14 cellular contexts compared by ENCODE assay signal in the genomic region with DNA sequence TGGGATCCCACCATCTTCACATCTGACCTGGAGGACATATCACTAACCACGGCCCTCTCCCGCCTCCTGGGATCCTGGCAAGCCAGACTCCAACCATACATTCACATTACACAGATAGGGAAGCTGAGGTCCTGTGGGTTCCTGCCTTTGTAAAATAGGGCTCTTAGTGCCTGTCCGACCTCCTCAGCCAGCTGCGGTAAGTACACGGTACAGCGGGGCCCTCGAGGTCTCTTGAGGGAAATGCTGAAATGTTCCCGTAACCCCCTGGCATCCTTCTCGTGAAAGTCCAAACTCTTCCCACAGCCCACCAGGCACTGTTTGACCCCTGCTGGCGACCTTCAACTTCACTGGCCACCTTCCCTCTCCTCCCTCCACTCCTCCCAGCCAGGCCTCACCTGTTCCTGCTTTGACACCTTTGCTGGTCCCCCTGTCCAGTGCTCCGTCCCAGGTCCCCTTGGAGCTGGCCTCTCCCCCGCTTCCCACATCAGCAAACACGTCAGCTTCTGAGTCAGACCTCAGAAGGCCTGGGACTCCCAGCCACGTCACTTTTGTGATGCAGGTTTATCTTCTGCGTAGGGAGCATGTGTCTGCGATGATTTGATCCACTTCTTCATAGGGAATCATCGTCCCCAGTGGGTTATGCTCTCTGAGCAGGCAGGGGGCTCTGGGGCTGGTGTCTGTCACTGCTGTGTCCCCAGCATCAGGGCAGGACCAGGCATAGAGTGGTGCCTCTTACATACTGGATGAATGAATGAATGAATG. TPM values are rescaled to one million over a fixed set of nuclear protein-coding genes. Genes with fewer than 3 reads are reported as not detected.
DNase-seq lines count a peak whose midpoint lies in the region; ATAC-seq and TF ChIP-seq lines count a peak whose summit lies in the region.
"Had no signal": no experiment of that assay in that cellular context is flagged by ENCODE, and none has a peak within 500 bp of the region (broad histone marks: within the 10 kb centered on the region; RNA-seq: fewer than 3 reads in every experiment).

No MANE protein-coding gene starts in this region.

- no peaks in the 10 kb centered on the region for H3K4me1 Mint-ChIP-seq in activated CD8-positive, alpha-beta T cell treated with anti-CD3 and anti-CD28 coated beads for 36 hours (ENCODE audit: low read depth)
- H3K4me1 Mint-ChIP-seq in endodermal cell, result no peaks in the 10 kb centered on the region
- H3K4me1 Mint-ChIP-seq: GM23338 had no signal

- H3K4me1 ChIP-seq in RWPE2 (ENCODE audit: insufficient read depth, poor library complexity, severe bottlenecking) (no peaks in the 10 kb centered on the region), endodermal cell (ENCODE audit: control insufficient read depth, insufficient read depth, low read length) (no peaks in the 10 kb centered on the region), right atrium auricular region (no peaks in the 10 kb centered on the region)
- H3K4me1 ChIP-seq: prostate gland, testis had no signal

- no peak for TF ChIP-seq CTCF in AG04450 (IDR thresholded peaks at IDR 0.05; ENCODE audit: low read depth, low read length)
- no peak for TF ChIP-seq CTCF in RWPE2 (IDR thresholded peaks at IDR 0.05; ENCODE audit: poor library complexity, severe bottlenecking)
- no peak for TF ChIP-seq CTCF in fibroblast of villous mesenchyme (IDR thresholded peaks at IDR 0.05; ENCODE audit: insufficient read depth, low read depth, low read length)
- TF ChIP-seq CTCF in activated CD8-positive, alpha-beta T cell treated with anti-CD3 and anti-CD28 coated beads for 36 hours (IDR thresholded peaks at IDR 0.05), result no peak
- no peak for TF ChIP-seq CTCF in endodermal cell (conservative IDR thresholded peaks at IDR 0.05)
- no peak for TF ChIP-seq CTCF in right atrium auricular region (IDR thresholded peaks at IDR 0.05)

- ATAC-seq in RWPE2 (ENCODE audit: low read depth), result peak; percentile 17; the same call in 1 of the 3 replicates
- no peak for ATAC-seq in activated CD8-positive, alpha-beta T cell treated with anti-CD3 and anti-CD28 coated beads for 36 hours
- ATAC-seq: GM23338 had no signal

- DNase-seq in AG04450 (ENCODE audit: low read depth, low spot score) (peak; percentile 72), HCEC 1CT (peak; percentile 67), RWPE2 (ENCODE audit: low spot score) (no peak), fibroblast of villous mesenchyme (ENCODE audit: low read depth) (peak; percentile 77), endodermal cell (no peak), amniotic stem cell (lab: John Stamatoyannopoulos, UW) (no peak), right atrium auricular region (ENCODE audit: low spot score) (no peak)
- no peak for DNase-seq in activated CD8-positive, alpha-beta T cell treated with anti-CD3 and anti-CD28 coated beads for 36 hours
- DNase-seq: activated CD4-positive, alpha-beta T cell treated with anti-CD3 and anti-CD28 coated beads, Interleukin-2, amount 50 U/mL, for 4 hours; activated naive CD8-positive, alpha-beta T cell treated with anti-CD3 and anti-CD28 coated beads, Interleukin-2, amount 10 ng/mL, durations not matched to agents 7 days and 5 days; mesendoderm; testis had no signal

- H3K36me3 ChIP-seq in RWPE2 (ENCODE audit: low read depth) (no peaks in the 10 kb centered on the region), endodermal cell (ENCODE audit: control insufficient read depth, insufficient read depth, low read length) (no peaks in the 10 kb centered on the region), right atrium auricular region (no peaks in the 10 kb centered on the region)
- H3K36me3 ChIP-seq: prostate gland had no signal

- 76 to 81% methylated on average over 15 to 17 of the region's 17 CpGs for WGBS in endodermal cell (ENCODE audit: insufficient coverage in 1 of 2, insufficient read length in 1 of 2), 2 experiments

- no peak overlapping the region for H3K27ac Mint-ChIP-seq in activated CD8-positive, alpha-beta T cell treated with anti-CD3 and anti-CD28 coated beads for 36 hours
- no peak overlapping the region for H3K27ac Mint-ChIP-seq in endodermal cell
- H3K27ac Mint-ChIP-seq: activated naive CD8-positive, alpha-beta T cell treated with anti-CD3 and anti-CD28 coated beads, Interleukin-2, amount 10 ng/mL, durations not matched to agents 7 days and 5 days; GM23338 had no signal

- CTCF ChIA-PET in AG04450 (lab: Charles Lee), result interaction anchor here (1.1 kb wide), 1 partner anchor 63 kb away, joined by 4 read pairs; no protein-coding TSS in a partner anchor
- CTCF ChIA-PET in activated CD8-positive, alpha-beta T cell treated with anti-CD3 and anti-CD28 coated beads for 36 hours (lab: Charles Lee), result interaction anchor here (1.3 kb wide), 1 partner anchor 63 kb away, joined by 3 read pairs; no protein-coding TSS in a partner anchor

- peaks cover 10% of the 10 kb centered on the region for H3K9me3 Mint-ChIP-seq in activated CD8-positive, alpha-beta T cell treated with anti-CD3 and anti-CD28 coated beads for 36 hours
- H3K9me3 Mint-ChIP-seq in endodermal cell, result peaks cover 11% of the 10 kb centered on the region

- intact Hi-C loops in activated CD8-positive, alpha-beta T cell treated with anti-CD3 and anti-CD28 coated beads for 36 hours (cut with micrococcal nuclease), result no loop called here

- H3K36me3 Mint-ChIP-seq in activated CD8-positive, alpha-beta T cell treated with anti-CD3 and anti-CD28 coated beads for 36 hours (ENCODE audit: low read depth), result no peaks in the 10 kb centered on the region
- peaks cover 11% of the 10 kb centered on the region for H3K36me3 Mint-ChIP-seq in endodermal cell (ENCODE audit: low read depth)

- H3K27me3 ChIP-seq in AG04450 (ENCODE audit: control insufficient read depth, insufficient read depth, low read length), result no peaks in the 10 kb centered on the region
- no peaks in the 10 kb centered on the region for H3K27me3 ChIP-seq in RWPE2 (ENCODE audit: insufficient read depth, poor library complexity, severe bottlenecking)
- no peaks in the 10 kb centered on the region for H3K27me3 ChIP-seq in endodermal cell (ENCODE audit: control insufficient read depth, insufficient read depth, low read length, poor library complexity, severe bottlenecking)
- no peaks in the 10 kb centered on the region for H3K27me3 ChIP-seq in right atrium auricular region
- H3K27me3 ChIP-seq: testis had no signal

- H3K27ac ChIP-seq in AG04450 (ENCODE audit: low read depth, low read length) (peak overlapping the region; percentile 94), RWPE2 (ENCODE audit: poor library complexity, severe bottlenecking) (no peak overlapping the region), endodermal cell (ENCODE audit: low read depth, low read length) (no peak overlapping the region), right atrium auricular region (no peak overlapping the region)
- H3K27ac ChIP-seq: prostate gland, testis had no signal

- no peak overlapping the region for H3K4me3 Mint-ChIP-seq in activated CD8-positive, alpha-beta T cell treated with anti-CD3 and anti-CD28 coated beads for 36 hours
- H3K4me3 Mint-ChIP-seq in endodermal cell, result no peak overlapping the region
- H3K4me3 Mint-ChIP-seq: activated naive CD8-positive, alpha-beta T cell treated with anti-CD3 and anti-CD28 coated beads, Interleukin-2, amount 10 ng/mL, durations not matched to agents 7 days and 5 days; GM23338 had no signal

- no peak overlapping the region for H3K9ac ChIP-seq in endodermal cell (ENCODE audit: extremely low read depth, low read length, poor library complexity, severe bottlenecking)

- H3K4me3 ChIP-seq in AG04450 (ENCODE audit: low read depth, low read length) (peak overlapping the region; percentile 31), RWPE2 (ENCODE audit: severe bottlenecking) (no peak overlapping the region), fibroblast of villous mesenchyme (ENCODE audit: low read depth, low read length) (no peak overlapping the region), endodermal cell (ENCODE audit: low read length) (no peak overlapping the region), right atrium auricular region (no peak overlapping the region)
- H3K4me3 ChIP-seq: GM23338, prostate gland, testis had no signal

- peaks cover 16% of the 10 kb centered on the region for H3K9me3 ChIP-seq in AG04450 (ENCODE audit: control insufficient read depth, insufficient read depth, low read length)
- H3K9me3 ChIP-seq in RWPE2 (ENCODE audit: severe bottlenecking), result peaks cover 4% of the 10 kb centered on the region
- H3K9me3 ChIP-seq in endodermal cell (ENCODE audit: control insufficient read depth, low read length), result peaks cover 7% of the 10 kb centered on the region
- H3K9me3 ChIP-seq in right atrium auricular region, result peaks cover 0 to 6% of the 10 kb centered on the region in 2 donors
- H3K9me3 ChIP-seq: prostate gland, testis had no signal

- no peaks in the 10 kb centered on the region for H3K27me3 Mint-ChIP-seq in activated CD8-positive, alpha-beta T cell treated with anti-CD3 and anti-CD28 coated beads for 36 hours
- H3K27me3 Mint-ChIP-seq in endodermal cell (ENCODE audit: insufficient read depth), result peaks cover 11% of the 10 kb centered on the region

- POLR2A ChIA-PET in AG04450 (lab: Yijun Ruan, JAX), result interaction anchor here (1.7 kb wide), 1 partner anchor 12 kb away, joined by 8 read pairs; no protein-coding TSS in a partner anchor
- POLR2A ChIA-PET in activated CD8-positive, alpha-beta T cell treated with anti-CD3 and anti-CD28 coated beads for 36 hours (lab: Charles Lee), result interaction anchor here (1.2 kb wide), 1 partner anchor 29 kb away, joined by 3 read pairs; the partner anchor contains the start of gene SLC39A3

RNA-seq across cellular contexts. Expression of gene GNG7, which starts 8.9 kb away (rescaled TPM):
- 0.56 and 0.57 TPM in 2 replicates for polyA plus RNA-seq in AG04450 (2011; rRNA removed)
- polyA minus RNA-seq in AG04450 (2011; rRNA and poly(A)+ RNA removed), result 0.30 and 0.32 TPM in 2 replicates
- total RNA-seq in fibroblast of villous mesenchyme, result under 0.01 TPM in 1 of 2 replicates, not detected in the other
- under 1 TPM; 0.27 to 0.32 TPM for total RNA-seq in activated CD8-positive, alpha-beta T cell treated with anti-CD3 and anti-CD28 coated beads for 36 hours
- total RNA-seq in endodermal cell, result 10 to 100 TPM; 12.3 to 12.4 TPM
- 6.1 TPM for polyA plus RNA-seq in endodermal cell (2013, experiment 1 of 2)
- 6.1 TPM for polyA plus RNA-seq in endodermal cell (2013, experiment 2 of 2)
- 10 to 100 TPM; 18.0 to 22.8 TPM for total RNA-seq in right atrium auricular region

RNA-seq across cellular contexts. Expression of gene DIRAS1, which starts 9.8 kb away (rescaled TPM):
- 12.5 and 13.5 TPM in 2 replicates for polyA plus RNA-seq in AG04450 (2011; rRNA removed)
- polyA minus RNA-seq in AG04450 (2011; rRNA and poly(A)+ RNA removed), result 13.1 and 14.0 TPM in 2 replicates
- total RNA-seq in fibroblast of villous mesenchyme (under 0.01 and 0.32 TPM in 2 replicates), endodermal cell (1 to 10 TPM; 4.7 to 8.4 TPM), right atrium auricular region (10 to 100 TPM; 36.5 to 58.0 TPM)
- total RNA-seq in activated CD8-positive, alpha-beta T cell treated with anti-CD3 and anti-CD28 coated beads for 36 hours, result under 1 TPM in 1 of 2 experiments, not detected in 1; 0.09 TPM
- 10.9 TPM for polyA plus RNA-seq in endodermal cell (2013, experiment 1 of 2)
- polyA plus RNA-seq in endodermal cell (2013, experiment 2 of 2), result 9.4 TPM
- total RNA-seq: activated naive CD8-positive, alpha-beta T cell treated with anti-CD3 and anti-CD28 coated beads, Interleukin-2, amount 10 ng/mL, durations not matched to agents 7 days and 5 days had no signal

RNA-seq across cellular contexts. Expression of gene SLC39A3, which starts 28.5 kb away (rescaled TPM):
- polyA plus RNA-seq in AG04450 (2011; rRNA removed), result 27.9 and 37.4 TPM in 2 replicates
- 25.9 and 36.0 TPM in 2 replicates for polyA minus RNA-seq in AG04450 (2011; rRNA and poly(A)+ RNA removed)
- total RNA-seq in fibroblast of villous mesenchyme (25.9 and 37.0 TPM in 2 replicates), endodermal cell (10 to 100 TPM; 25.3 to 28.6 TPM), right atrium auricular region (10 to 100 TPM; 22.9 to 38.0 TPM)
- total RNA-seq in activated CD8-positive, alpha-beta T cell treated with anti-CD3 and anti-CD28 coated beads for 36 hours, result 10 to 100 TPM; 35.5 to 38.1 TPM
- 25.1 TPM for polyA plus RNA-seq in endodermal cell (2013, experiment 1 of 2)
- polyA plus RNA-seq in endodermal cell (2013, experiment 2 of 2), result 22.5 TPM

Comparison
In these comparisons a context has a peak if more than half of its experiments do, and no peak if none do; other contexts are left out.
1. DNase-seq: peak in AG04450 (single experiment), HCEC 1CT (single experiment) and fibroblast of villous mesenchyme (single experiment); none in RWPE2 (single experiment), activated CD8-positive, alpha-beta T cell treated with anti-CD3 and anti-CD28 coated beads for 36 hours (single experiment), endodermal cell (single experiment), amniotic stem cell (single experiment) and right atrium auricular region (single experiment).
2. RNA of gene GNG7, which starts 8.9 kb away (total RNA-seq): 18.0 to 22.8 TPM in right atrium auricular region and 12.3 to 12.4 TPM in endodermal cell; 0.27 to 0.32 TPM in activated CD8-positive, alpha-beta T cell treated with anti-CD3 and anti-CD28 coated beads for 36 hours and under 0.01 TPM in fibroblast of villous mesenchyme; every median in the first group is over 10 times any median in the second.